ENCODE assay signal across 1 cellular context in genomic region chr10:124532106-124532641, GRCh38.
TF ChIP-seq lines count a peak whose summit lies in the region.

No MANE protein-coding gene starts in this region.

TF ChIP-seq in HepG2, 621 proteins besides CTCF, POLR2A, EP300 and RAD21 (continued from another document):
- TF ChIP-seq E2F1 (CRISPR knock-in tag; IDR thresholded peaks at IDR 0.05) (no peak), ZZZ3 (CRISPR knock-in tag; IDR thresholded peaks at IDR 0.05; ENCODE audit: borderline replicate concordance) (no peak), ESRRA (CRISPR knock-in tag; IDR thresholded peaks at IDR 0.05; ENCODE audit: low read depth) (no peak), STAG1 (CRISPR knock-in tag; IDR thresholded peaks at IDR 0.05) (peak; percentile 35; the same call in 1 of the 2 replicates), ATF7 (IDR thresholded peaks at IDR 0.05) (no peak), ATF7 (CRISPR knock-in tag; IDR thresholded peaks at IDR 0.05) (no peak), RCOR2 (CRISPR knock-in tag; IDR thresholded peaks at IDR 0.05) (no peak), HNF1B (CRISPR knock-in tag; IDR thresholded peaks at IDR 0.05) (no peak), ELF4 (CRISPR knock-in tag; IDR thresholded peaks at IDR 0.05; ENCODE audit: borderline replicate concordance) (no peak)
